In the genomic region with DNA sequence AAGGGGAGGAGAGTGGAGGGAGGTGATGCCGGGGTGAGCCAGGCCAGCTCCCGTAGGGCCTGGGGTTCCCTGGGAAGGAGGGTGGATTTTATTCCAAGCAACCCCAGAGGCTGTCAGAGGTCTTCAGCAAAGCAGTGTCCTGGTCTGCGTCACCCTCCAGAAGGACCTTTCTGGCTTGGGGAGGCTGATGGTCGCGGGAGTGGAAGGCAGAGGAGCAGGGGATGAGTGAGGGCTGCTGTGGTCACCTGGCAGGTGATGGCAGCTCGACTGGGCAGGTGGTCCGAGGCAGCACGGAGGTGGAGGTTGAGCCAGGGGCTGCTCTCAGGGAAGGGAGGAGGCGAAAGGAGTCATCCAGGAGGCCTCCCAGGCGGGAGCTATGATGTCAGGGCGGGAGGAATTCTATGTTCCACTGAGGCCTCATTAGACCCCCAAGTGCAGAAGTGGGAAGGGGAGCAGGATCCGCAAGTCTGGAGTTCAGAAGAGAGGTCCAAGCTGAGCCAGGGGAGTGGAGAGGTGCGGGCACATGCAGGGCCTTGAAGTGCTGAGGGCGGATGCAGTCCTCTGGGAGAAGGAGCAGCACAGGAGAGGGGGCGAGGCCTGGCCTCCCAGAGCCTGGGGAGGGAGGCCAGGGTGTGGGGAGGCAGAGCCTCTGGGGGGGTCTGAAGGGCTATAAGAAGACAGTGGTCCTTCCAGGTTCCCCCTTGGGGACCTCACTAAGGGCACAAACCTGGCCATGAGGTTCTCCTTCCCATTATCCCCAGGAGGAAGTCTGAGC, we compare ENCODE assay signal across 23 cellular contexts. TPM values are rescaled to one million over a fixed set of nuclear protein-coding genes. Genes with fewer than 3 reads are reported as not detected.
A peak's percentile ranks its signal among the peaks of the same experiment; 100 is the strongest.
DNase-seq lines count a peak whose midpoint lies in the region; ATAC-seq and TF ChIP-seq lines count a peak whose summit lies in the region.
"Had no signal": no experiment of that assay in that cellular context is flagged by ENCODE, and none has a peak within 500 bp of the region (broad histone marks: within the 10 kb centered on the region; RNA-seq: fewer than 3 reads in every experiment).

No MANE protein-coding gene starts in this region.

- H3K9me3 ChIP-seq in right atrium auricular region (no peaks in the 10 kb centered on the region), heart right ventricle (no peaks in the 10 kb centered on the region), OCI-LY7 (ENCODE audit: low read length) (no peaks in the 10 kb centered on the region)
- H3K9me3 ChIP-seq: MG63, tibial nerve had no signal

- ATAC-seq in heart right ventricle (no peak), GM18907 (IDR thresholded peaks at IDR 0.05; ENCODE audit: unreplicated experiment) (no peak), GM19351 (IDR thresholded peaks at IDR 0.05; ENCODE audit: unreplicated experiment) (no peak)
- no peak for ATAC-seq in stimulated activated naive B cell treated with anti-CD40 and anti-IgM and Interleukin-4, amounts not matched to agents 10 μg/mL and 1 μg/mL and 100 μg/mL, for 72 hours (replicated peaks)
- ATAC-seq: HCT116 had no signal

- H3K27ac Mint-ChIP-seq in stimulated activated naive B cell treated with anti-CD40 and anti-IgM and Interleukin-4, amounts not matched to agents 10 μg/mL and 1 μg/mL and 100 μg/mL, for 72 hours, result peak overlapping the region; percentile 96
- no peak overlapping the region for H3K27ac Mint-ChIP-seq in glutamatergic neuron (ENCODE audit: unreplicated experiment)
- H3K27ac Mint-ChIP-seq: activated naive CD8-positive, alpha-beta T cell; activated T-cell treated with anti-CD3 and anti-CD28 coated beads, Interleukin-2, amount 50 U/mL, for 72 hours; CD4-positive, alpha-beta T cell had no signal

- peaks cover 32% of the 10 kb centered on the region for H3K36me3 ChIP-seq in right atrium auricular region
- H3K36me3 ChIP-seq in heart right ventricle, result peaks cover 0 to 51% (median 11%) of the 10 kb centered on the region in 9 donors
- H3K36me3 ChIP-seq in OCI-LY7 (ENCODE audit: insufficient read depth, low read length), result peaks cover 40% of the 10 kb centered on the region; the same call in 1 of the 2 replicates

- DNase-seq in right atrium auricular region (ENCODE audit: low spot score) (no peak), heart right ventricle (no peak), OCI-LY7 (ENCODE audit: low spot score) (no peak), islet precursor cell (peak; percentile 38), glutamatergic neuron (no peak)
- no peak for DNase-seq in stimulated activated naive B cell treated with anti-CD40 and anti-IgM and Interleukin-4, amounts not matched to agents 10 μg/mL and 1 μg/mL and 100 μg/mL, for 72 hours
- DNase-seq: activated CD4-positive, CD25-positive, alpha-beta regulatory T cell treated with anti-CD3 and anti-CD28 coated beads, Interleukin-2, amount 50 U/mL, for 72 hours; CD4-positive, alpha-beta T cell; DMS153; head of caudate nucleus; MG63; NCI-H1436; NCI-H446 treated with DMSO at 0.1 percent for 48 hours; SHP77; stimulated activated CD4-positive, alpha-beta T cell treated with anti-CD3 and anti-CD28 coated beads, Interleukin-4, amount 100 ng/mL, for 4 hours; SW 1271 had no signal

- POLR2A ChIA-PET in OCI-LY7 (lab: Charles Lee), result interaction anchor here (0.7 kb wide), 1 partner anchor 250 kb away, joined by 3 read pairs; no protein-coding TSS in a partner anchor

- CTCF ChIA-PET in OCI-LY7 (lab: Charles Lee; ENCODE audit: unreplicated experiment), result no interaction called here

- WGBS in heart right ventricle, 2 donors, result 90% methylated on average over 15 of the region's 15 CpGs

- peaks cover 28 to 33% of the 10 kb centered on the region in 2 donors for H3K4me1 Mint-ChIP-seq in stimulated activated naive B cell treated with anti-CD40 and anti-IgM and Interleukin-4, amounts not matched to agents 10 μg/mL and 1 μg/mL and 100 μg/mL, for 72 hours
- peaks cover 4% of the 10 kb centered on the region for H3K4me1 Mint-ChIP-seq in glutamatergic neuron (ENCODE audit: low read depth, unreplicated experiment)

- no TSS peak for BruUV-seq in OCI-LY7 (replicated peaks; lab: Mats Ljungman, UMichigan)

- H3K4me1 ChIP-seq in right atrium auricular region, result no peaks in the 10 kb centered on the region
- H3K4me1 ChIP-seq in heart right ventricle, result no peaks in the 10 kb centered on the region
- peaks cover 29% of the 10 kb centered on the region for H3K4me1 ChIP-seq in OCI-LY7 (ENCODE audit: insufficient read depth, low read length, poor library complexity, severe bottlenecking)
- H3K4me1 ChIP-seq: tibial nerve had no signal

- no peak overlapping the region for H3K4me3 ChIP-seq in right atrium auricular region
- H3K4me3 ChIP-seq in heart right ventricle, result no peak overlapping the region
- no peak overlapping the region for H3K4me3 ChIP-seq in OCI-LY7 (ENCODE audit: low read depth, low read length, poor library complexity, severe bottlenecking)
- H3K4me3 ChIP-seq: MG63, tibial nerve had no signal

- TF ChIP-seq CTCF in right atrium auricular region (IDR thresholded peaks at IDR 0.05) (no peak), heart right ventricle (IDR thresholded peaks at IDR 0.05) (no peak), OCI-LY7 (conservative IDR thresholded peaks at IDR 0.05; ENCODE audit: low read length) (no peak), glutamatergic neuron (IDR thresholded peaks at IDR 0.05; ENCODE audit: partially characterized antibody, unreplicated experiment) (no peak)

- H4K20me1 ChIP-seq in OCI-LY7 (ENCODE audit: insufficient read depth, low read length), result no peaks in the 10 kb centered on the region

- H3K4me3 Mint-ChIP-seq in stimulated activated naive B cell treated with anti-CD40 and anti-IgM and Interleukin-4, amounts not matched to agents 10 μg/mL and 1 μg/mL and 100 μg/mL, for 72 hours, result peak overlapping the region; percentile 21 to 33
- H3K4me3 Mint-ChIP-seq in glutamatergic neuron (ENCODE audit: unreplicated experiment), result no peak overlapping the region
- H3K4me3 Mint-ChIP-seq: activated naive CD8-positive, alpha-beta T cell; activated T-cell treated with anti-CD3 and anti-CD28 coated beads, Interleukin-2, amount 50 U/mL, for 72 hours; CD4-positive, alpha-beta T cell had no signal

- H3K27me3 Mint-ChIP-seq in stimulated activated naive B cell treated with anti-CD40 and anti-IgM and Interleukin-4, amounts not matched to agents 10 μg/mL and 1 μg/mL and 100 μg/mL, for 72 hours, result no peaks in the 10 kb centered on the region
- peaks cover 3% of the 10 kb centered on the region for H3K27me3 Mint-ChIP-seq in glutamatergic neuron (ENCODE audit: unreplicated experiment)
- H3K27me3 Mint-ChIP-seq: activated naive CD8-positive, alpha-beta T cell; CD4-positive, alpha-beta T cell had no signal

- H3K9me3 Mint-ChIP-seq in stimulated activated naive B cell treated with anti-CD40 and anti-IgM and Interleukin-4, amounts not matched to agents 10 μg/mL and 1 μg/mL and 100 μg/mL, for 72 hours, result no peaks in the 10 kb centered on the region
- H3K9me3 Mint-ChIP-seq in glutamatergic neuron (ENCODE audit: unreplicated experiment), result peaks cover 3% of the 10 kb centered on the region
- H3K9me3 Mint-ChIP-seq: activated T-cell treated with anti-CD3 and anti-CD28 coated beads, Interleukin-2, amount 50 U/mL, for 72 hours; CD4-positive, alpha-beta T cell had no signal

- H3K27ac ChIP-seq in right atrium auricular region (peak overlapping the region; percentile 69 to 78), heart right ventricle (peak overlapping the region in 1 of 10 donors; percentile 70), OCI-LY7 (ENCODE audit: low read depth, low read length, poor library complexity, severe bottlenecking) (peak overlapping the region; percentile 24)
- H3K27ac ChIP-seq: tibial nerve had no signal

- no peaks in the 10 kb centered on the region for H3K27me3 ChIP-seq in right atrium auricular region
- H3K27me3 ChIP-seq in heart right ventricle, result no peaks in the 10 kb centered on the region
- H3K27me3 ChIP-seq: MG63, tibial nerve had no signal

- H3K9me2 ChIP-seq in OCI-LY7 (ENCODE audit: insufficient read depth, low read length), result no peaks in the 10 kb centered on the region

- peaks cover 38 to 41% of the 10 kb centered on the region in 2 donors for H3K36me3 Mint-ChIP-seq in stimulated activated naive B cell treated with anti-CD40 and anti-IgM and Interleukin-4, amounts not matched to agents 10 μg/mL and 1 μg/mL and 100 μg/mL, for 72 hours
- no peaks in the 10 kb centered on the region for H3K36me3 Mint-ChIP-seq in glutamatergic neuron (ENCODE audit: unreplicated experiment)
- H3K36me3 Mint-ChIP-seq: activated naive CD8-positive, alpha-beta T cell had no signal

- peak overlapping the region; percentile 47; the same call in 1 of the 2 replicates for H3K4me2 ChIP-seq in OCI-LY7 (ENCODE audit: low read length)

- no peak overlapping the region for H2AFZ ChIP-seq in OCI-LY7 (ENCODE audit: low read length)

- H3K79me2 ChIP-seq in OCI-LY7 (ENCODE audit: insufficient read depth, low read depth, low read length), result no peaks in the 10 kb centered on the region

- intact Hi-C loops in heart right ventricle (cut with DNase I), result loop anchor here in 1 of 10 donors (5.0 kb wide), 2 partner anchors 47 to 238 kb away; no protein-coding TSS in a partner anchor
- intact Hi-C loops in OCI-LY7 (cut with micrococcal nuclease; ENCODE audit: unreplicated experiment), result no loop called here

RNA-seq across cellular contexts. Expression of a gene that starts 33.3 kb away (rescaled TPM):
- total RNA-seq in right atrium auricular region (1 to 10 TPM; 1.4 to 3.2 TPM), heart right ventricle (1 to 10 TPM in 4 of 10 donors, under 1 TPM in 4, not detected in 2; 0.33 to 1.8 (median 0.85) TPM), OCI-LY7 (2022) (0.44 TPM in 1 of 2 replicates, not detected in the other), glutamatergic neuron (ENCODE audit: unreplicated experiment) (0.37 TPM)
- polyA plus RNA-seq in heart right ventricle, result under 1 TPM in 1 of 2 donors, not detected in 1; 0.16 TPM
- total RNA-seq in OCI-LY7 (2014; rRNA removed; shearing (Covaris generic)), result 0.32 and 0.64 TPM in 2 replicates
- total RNA-seq: CD4-positive, alpha-beta T cell; osteocyte had no signal

RNA-seq across cellular contexts. Expression of a gene that starts 51.8 kb away (rescaled TPM):
- 100 to 1,000 TPM; 199 to 219 TPM for total RNA-seq in right atrium auricular region
- total RNA-seq in heart right ventricle, result 100 to 1,000 TPM; 184 to 311 (median 229) TPM
- polyA plus RNA-seq in heart right ventricle, result 100 to 1,000 TPM; 143 to 188 TPM
- total RNA-seq in OCI-LY7 (2014; rRNA removed; shearing (Covaris generic)), result 132 and 166 TPM in 2 replicates
- 292 and 315 TPM in 2 replicates for total RNA-seq in OCI-LY7 (2022)
- total RNA-seq in glutamatergic neuron (ENCODE audit: unreplicated experiment), result 131 TPM
